Comparison of ENCODE assay signal across 18 cellular contexts in genomic region chr4:89243741-89244252, GRCh38.
DNase-seq lines count a peak whose midpoint lies in the region; ATAC-seq lines count a peak whose summit lies in the region.
"Had no signal": no experiment of that assay in that cellular context is flagged by ENCODE, and none has a peak within 500 bp of the region (broad histone marks: within the 10 kb centered on the region; RNA-seq: fewer than 3 reads in every experiment).

No MANE protein-coding gene starts in this region.

- no peaks in the 10 kb centered on the region for H3K27me3 Mint-ChIP-seq in CD4-positive, alpha-beta memory T cell
- no peaks in the 10 kb centered on the region for H3K27me3 Mint-ChIP-seq in activated T-helper 2 cell treated with anti-CD3 and anti-CD28 coated beads, Interferon-gamma antibody, Interleukin-2, Interleukin-4, amounts not matched to agents 10 μg/mL and 5 μg/mL and 100 μg/mL, durations not matched to agents 14 hours and 24 hours and 36 hours (ENCODE audit: low read depth)

- no peaks in the 10 kb centered on the region for H3K27me3 ChIP-seq in CD4-positive, alpha-beta memory T cell (ENCODE audit: insufficient read depth, low read length)
- H3K27me3 ChIP-seq in mesenchymal stem cell (ENCODE audit: control insufficient read depth in 1 of 2, insufficient read depth in 1 of 2, low read length in 2 of 2), result peaks cover 6 to 9% of the 10 kb centered on the region in 2 experiments
- H3K27me3 ChIP-seq: heart right ventricle, left lung, uterus had no signal

- H3K4me1 ChIP-seq in CD4-positive, alpha-beta memory T cell (ENCODE audit: insufficient read depth, low read length), result peaks cover 61% of the 10 kb centered on the region
- H3K4me1 ChIP-seq in mesenchymal stem cell (ENCODE audit: control insufficient read depth, insufficient read depth, low read depth, low read length), result no peaks in the 10 kb centered on the region
- H3K4me1 ChIP-seq: left lung, uterus had no signal

- no peak overlapping the region for H4K91ac ChIP-seq in mesenchymal stem cell (ENCODE audit: low read length)

- CTCF ChIA-PET in CD4-positive, alpha-beta memory T cell (lab: Charles Lee; ENCODE audit: partially characterized antibody), result interaction anchor here (2.1 to 20.8 kb wide), 2 partner anchors 8 to 56 kb away, joined by 6 to 285 read pairs; no protein-coding TSS in a partner anchor

- no peak overlapping the region for H4K8ac ChIP-seq in mesenchymal stem cell (ENCODE audit: low read length)

- no peak overlapping the region for H3K9ac ChIP-seq in mesenchymal stem cell (ENCODE audit: low read length)

- no peak overlapping the region for H3K23ac ChIP-seq in mesenchymal stem cell (ENCODE audit: low read length in 2 of 2)

- H3K4me3 ChIP-seq in CD4-positive, alpha-beta memory T cell (ENCODE audit: low read length in 2 of 2), result no peak overlapping the region
- H3K4me3 ChIP-seq in mesenchymal stem cell (ENCODE audit: insufficient read depth in 1 of 2, low read depth in 1 of 2, low read length in 2 of 2), result no peak overlapping the region
- H3K4me3 ChIP-seq: heart right ventricle, left lung, uterus had no signal

- H3K4me1 Mint-ChIP-seq in CD4-positive, alpha-beta memory T cell, result peaks cover 46 to 77% (median 62%) of the 10 kb centered on the region in 4 donors
- peaks cover 27% of the 10 kb centered on the region for H3K4me1 Mint-ChIP-seq in activated T-helper 2 cell treated with anti-CD3 and anti-CD28 coated beads, Interferon-gamma antibody, Interleukin-2, Interleukin-4, amounts not matched to agents 10 μg/mL and 5 μg/mL and 100 μg/mL, durations not matched to agents 14 hours and 24 hours and 36 hours (ENCODE audit: low read depth)

- H3K79me1 ChIP-seq in mesenchymal stem cell (replicated peaks; ENCODE audit: low read length, poor library complexity, severe bottlenecking), result no peaks in the 10 kb centered on the region

- POLR2A ChIA-PET in CD4-positive, alpha-beta memory T cell (lab: Charles Lee; ENCODE audit: partially characterized antibody), result interaction anchor here (0.9 to 3.5 kb wide), 6 partner anchors 40 to 73 kb away, joined by 3 to 16 read pairs (median 4); partner anchors contain the start of gene GPRIN3

- no peak for ATAC-seq in HG02840 (IDR thresholded peaks at IDR 0.05; ENCODE audit: low FRiP score, unreplicated experiment)
- ATAC-seq in HG02642 (IDR thresholded peaks at IDR 0.05; ENCODE audit: poor library complexity, unreplicated experiment), result no peak
- ATAC-seq in GM18517 (IDR thresholded peaks at IDR 0.05; ENCODE audit: unreplicated experiment), result no peak
- ATAC-seq: PC-3 had no signal

- no peak overlapping the region for H2AK5ac ChIP-seq in mesenchymal stem cell (ENCODE audit: low read length, severe bottlenecking)

- H2AFZ ChIP-seq in mesenchymal stem cell (ENCODE audit: low read depth, low read length), result no peak overlapping the region

- H2BK15ac ChIP-seq in mesenchymal stem cell (ENCODE audit: low read depth, poor library complexity, severe bottlenecking), result no peak overlapping the region

- H3K36me3 ChIP-seq in CD4-positive, alpha-beta memory T cell (ENCODE audit: insufficient read depth, low read length), result peaks cover 20% of the 10 kb centered on the region
- no peaks in the 10 kb centered on the region for H3K36me3 ChIP-seq in mesenchymal stem cell (ENCODE audit: control insufficient read depth in 1 of 2, insufficient read depth in 2 of 2, low read depth in 1 of 2, low read length in 2 of 2)
- H3K36me3 ChIP-seq: uterus had no signal

- no peak overlapping the region for H3K14ac ChIP-seq in mesenchymal stem cell (ENCODE audit: low read length in 2 of 2)

- H3K4me2 ChIP-seq in mesenchymal stem cell (ENCODE audit: low read length, poor library complexity, severe bottlenecking), result no peak overlapping the region

- no peak overlapping the region for H3K4ac ChIP-seq in mesenchymal stem cell (ENCODE audit: low read depth in 1 of 2, low read length in 2 of 2)

- H3K27ac ChIP-seq in CD4-positive, alpha-beta memory T cell (ENCODE audit: low read depth, low read length), result peak overlapping the region; percentile 68
- no peak overlapping the region for H3K27ac ChIP-seq in mesenchymal stem cell (ENCODE audit: low read length, poor library complexity, severe bottlenecking)
- H3K27ac ChIP-seq: 22Rv1, left lung, uterus had no signal

- H3K27ac Mint-ChIP-seq in CD4-positive, alpha-beta memory T cell, result peak overlapping the region; percentile 78 to 98 (median 93)
- H3K27ac Mint-ChIP-seq in activated T-helper 2 cell treated with anti-CD3 and anti-CD28 coated beads, Interferon-gamma antibody, Interleukin-2, Interleukin-4, amounts not matched to agents 10 μg/mL and 5 μg/mL and 100 μg/mL, durations not matched to agents 14 hours and 24 hours and 36 hours, result peak overlapping the region; percentile 75

- H2BK120ac ChIP-seq in mesenchymal stem cell (ENCODE audit: low read depth, low read length), result no peak overlapping the region

- H3K36me3 Mint-ChIP-seq in CD4-positive, alpha-beta memory T cell, result peaks cover 31 to 60% of the 10 kb centered on the region in 2 donors
- H3K36me3 Mint-ChIP-seq in activated T-helper 2 cell treated with anti-CD3 and anti-CD28 coated beads, Interferon-gamma antibody, Interleukin-2, Interleukin-4, amounts not matched to agents 10 μg/mL and 5 μg/mL and 100 μg/mL, durations not matched to agents 14 hours and 24 hours and 36 hours (ENCODE audit: low read depth), result peaks cover 35% of the 10 kb centered on the region

- DNase-seq in NCI-H1092 treated with DMSO at 0.1 percent for 48 hours (lab: John Stamatoyannopoulos, UW), result peak; percentile 61
- no peak for DNase-seq in NCI-H1092 (lab: John Stamatoyannopoulos, UW)
- no peak for DNase-seq in CD4-positive, alpha-beta memory T cell
- DNase-seq in activated T-helper 2 cell treated with anti-CD3 and anti-CD28 coated beads, Interferon-gamma antibody, Interleukin-2, Interleukin-4, amounts not matched to agents 10 μg/mL and 5 μg/mL and 100 μg/mL, durations not matched to agents 14 hours and 24 hours and 36 hours (ENCODE audit: low spot score), result no peak
- DNase-seq in mesenchymal stem cell, result peak; percentile 19
- DNase-seq: AML-193; heart right ventricle; KBM-7; left lung; NCI-H187; PC-3; SHP77 treated with DMSO at 0.1 percent for 48 hours; stimulated activated CD8-positive, alpha-beta memory T cell treated with anti-CD3 and anti-CD28 coated beads, Interleukin-4, amount 100 ng/mL, for 48 hours; uterus had no signal

- H3K4me3 Mint-ChIP-seq in CD4-positive, alpha-beta memory T cell, result peak overlapping the region in 6 of 8 donors; percentile 4 to 51 (median 18)
- no peak overlapping the region for H3K4me3 Mint-ChIP-seq in activated T-helper 2 cell treated with anti-CD3 and anti-CD28 coated beads, Interferon-gamma antibody, Interleukin-2, Interleukin-4, amounts not matched to agents 10 μg/mL and 5 μg/mL and 100 μg/mL, durations not matched to agents 14 hours and 24 hours and 36 hours (ENCODE audit: low read depth)

- intact Hi-C loops in CD4-positive, alpha-beta memory T cell (cut with micrococcal nuclease), result loop anchor here (5.0 kb wide), 1 partner anchor 659 kb away; no protein-coding TSS in a partner anchor
- intact Hi-C loops in activated T-helper 2 cell treated with anti-CD3 and anti-CD28 coated beads, Interferon-gamma antibody, Interleukin-2, Interleukin-4, amounts not matched to agents 10 μg/mL and 5 μg/mL and 100 μg/mL, durations not matched to agents 14 hours and 24 hours and 36 hours (cut with micrococcal nuclease), result no loop called here

- no peaks in the 10 kb centered on the region for H3K9me3 Mint-ChIP-seq in CD4-positive, alpha-beta memory T cell
- no peaks in the 10 kb centered on the region for H3K9me3 Mint-ChIP-seq in activated T-helper 2 cell treated with anti-CD3 and anti-CD28 coated beads, Interferon-gamma antibody, Interleukin-2, Interleukin-4, amounts not matched to agents 10 μg/mL and 5 μg/mL and 100 μg/mL, durations not matched to agents 14 hours and 24 hours and 36 hours

- no peak overlapping the region for H2BK5ac ChIP-seq in mesenchymal stem cell (ENCODE audit: low read depth, low read length, poor library complexity, severe bottlenecking)

- H3K9me3 ChIP-seq in CD4-positive, alpha-beta memory T cell (ENCODE audit: control insufficient read depth in 1 of 2, low read length in 2 of 2), result no peaks in the 10 kb centered on the region
- no peaks in the 10 kb centered on the region for H3K9me3 ChIP-seq in mesenchymal stem cell (ENCODE audit: control insufficient read depth, low read length)
- H3K9me3 ChIP-seq: heart right ventricle, left lung, uterus had no signal

- no peak overlapping the region for H3K18ac ChIP-seq in mesenchymal stem cell (ENCODE audit: low read depth in 1 of 2, low read length in 2 of 2)

- no peak overlapping the region for H2BK12ac ChIP-seq in mesenchymal stem cell (ENCODE audit: low read length in 2 of 2)

Comparison
In these comparisons a context has a peak if more than half of its experiments do, and no peak if none do; other contexts are left out.
1. DNase-seq: peak in NCI-H1092 treated with DMSO at 0.1 percent for 48 hours (single experiment) and mesenchymal stem cell (single experiment); none in NCI-H1092 (single experiment), CD4-positive, alpha-beta memory T cell (0 of 5) and activated T-helper 2 cell treated with anti-CD3 and anti-CD28 coated beads, Interferon-gamma antibody, Interleukin-2, Interleukin-4, amounts not matched to agents 10 μg/mL and 5 μg/mL and 100 μg/mL, durations not matched to agents 14 hours and 24 hours and 36 hours (single experiment).